In the genomic region with DNA sequence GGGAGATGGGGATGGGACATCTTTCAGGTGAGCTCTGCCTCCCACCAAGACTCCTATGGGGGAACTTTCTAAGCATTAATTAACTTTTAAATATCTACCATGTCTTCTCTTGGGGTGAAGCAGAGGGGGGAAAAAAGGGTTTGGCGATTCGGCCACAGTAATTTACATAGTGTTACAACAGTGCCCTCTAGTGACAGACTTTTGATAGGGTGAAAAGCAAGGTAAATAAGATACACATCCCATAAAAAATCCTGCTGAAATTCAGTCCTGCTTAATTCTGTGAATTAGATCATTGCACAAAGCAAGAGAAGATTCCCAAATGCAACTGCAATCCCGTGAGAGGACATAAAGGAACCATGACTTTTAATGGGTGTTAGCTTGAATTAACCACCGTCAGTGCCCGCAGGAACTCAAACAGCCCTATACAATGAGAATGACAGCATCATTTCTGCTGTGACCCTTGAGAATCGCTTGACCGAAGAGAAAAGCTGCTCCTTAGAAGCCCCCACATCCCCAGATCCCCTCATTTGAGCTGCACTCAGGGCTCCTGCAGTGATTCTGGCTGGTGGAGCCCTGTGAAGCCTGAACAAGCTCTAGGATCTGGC, we compare ENCODE assay signal across 8 cellular contexts. TPM values are rescaled to one million over a fixed set of nuclear protein-coding genes. Genes with fewer than 3 reads are reported as not detected.
DNase-seq lines count a peak whose midpoint lies in the region; ATAC-seq lines count a peak whose summit lies in the region.

No MANE protein-coding gene starts in this region.

- H3K9me3 Mint-ChIP-seq in naive B cell: no peaks in the 10 kb centered on the region

- peaks cover 0 to 21% (median 8%) of the 10 kb centered on the region in 3 donors for H3K27me3 Mint-ChIP-seq in naive B cell

- ATAC-seq in naive B cell (ENCODE audit: low read depth in 2 of 2) (no peak), GM18511 (IDR thresholded peaks at IDR 0.05; ENCODE audit: unreplicated experiment) (no peak), HG02678 (IDR thresholded peaks at IDR 0.05; ENCODE audit: unreplicated experiment) (no peak)

- H3K4me1 Mint-ChIP-seq in naive B cell: peaks cover 0 to 6% (median 0%) of the 10 kb centered on the region in 3 donors

- H3K4me3 Mint-ChIP-seq in naive B cell: no peak overlapping the region

- no peaks in the 10 kb centered on the region for H3K36me3 Mint-ChIP-seq in naive B cell

- no peak overlapping the region for H3K27ac Mint-ChIP-seq in naive B cell

- DNase-seq in DMS114 treated with DMSO at 0.1 percent for 48 hours (lab: John Stamatoyannopoulos, UW; ENCODE audit: unreplicated experiment): peak; percentile 26
- DNase-seq in HCEC 1CT: peak; percentile 30
- peak; percentile 44 for DNase-seq in NOMO-1 treated with DMSO at 0.1 percent for 48 hours (lab: John Stamatoyannopoulos, UW; ENCODE audit: unreplicated experiment)
- DNase-seq in dedifferentiated amniotic fluid mesenchymal stem cell (ENCODE audit: extremely low spot score): peak; percentile 49
- DNase-seq in naive B cell: peak; percentile 25
- DNase-seq in effector CD4-positive, alpha-beta T cell: no peak

RNA-seq across cellular contexts. Expression of gene FAM124B, which starts 32.8 kb away (rescaled TPM):
- under 1 TPM in 2 of 6 donors, not detected in 4; 0.20 to 0.38 TPM for polyA plus RNA-seq in naive B cell (ENCODE audit: low read depth in 6 of 6)
